ENCODE assay signal across 1 cellular context in the genomic region with DNA sequence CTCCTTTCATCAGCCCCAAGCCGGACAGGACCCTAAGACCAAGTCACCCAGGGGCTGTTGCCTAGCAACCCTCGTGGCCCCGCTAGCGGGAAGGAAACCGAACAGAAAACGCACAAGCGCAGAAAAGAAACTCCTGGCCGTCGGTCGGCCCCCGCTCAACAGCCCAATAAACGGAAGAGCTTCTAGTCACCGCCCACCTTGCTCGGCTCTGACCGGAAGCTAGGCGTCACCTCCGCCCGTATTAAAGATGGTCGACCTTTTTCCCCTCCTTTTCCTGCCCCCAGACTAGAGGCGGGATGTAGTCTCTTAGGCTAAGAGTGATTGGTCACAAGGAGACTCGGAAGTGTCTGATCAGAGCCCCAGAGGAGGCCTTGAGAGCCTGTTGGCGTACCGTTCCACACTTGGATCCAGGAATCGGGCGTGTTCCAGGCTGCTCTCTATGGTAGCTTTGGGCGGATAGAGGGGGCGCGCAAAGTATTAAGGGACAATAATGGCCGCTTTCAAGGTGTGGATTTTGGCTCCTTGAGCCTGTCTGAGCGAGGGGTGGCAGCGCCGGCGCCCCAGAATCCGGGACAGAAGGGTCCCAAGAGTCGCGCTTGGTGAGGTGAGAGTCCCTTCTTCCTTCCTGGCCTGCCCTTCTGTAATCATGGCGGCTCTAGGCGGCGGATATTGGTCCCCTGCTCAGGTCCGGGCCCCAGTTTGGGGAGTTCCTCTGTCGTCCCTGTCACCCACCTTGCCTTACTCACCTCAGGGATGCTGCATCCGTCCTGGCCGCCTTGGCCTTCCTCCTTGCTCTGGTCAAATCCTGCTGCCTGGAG.
TF ChIP-seq lines count a peak whose summit lies in the region.

A gene (plus strand): TSS at position 400 of the 818 bp plus-strand sequence. CDS start 2,311 bp downstream, outside the sequence.
A gene (minus strand): TSS at position 173 of the 818 bp plus-strand sequence. CDS start 2,871 bp downstream, outside the sequence.

TF ChIP-seq in HepG2, 621 proteins besides CTCF, POLR2A, EP300 and RAD21 (continued from another document and continues in another):
- TF ChIP-seq, protein P1, sequence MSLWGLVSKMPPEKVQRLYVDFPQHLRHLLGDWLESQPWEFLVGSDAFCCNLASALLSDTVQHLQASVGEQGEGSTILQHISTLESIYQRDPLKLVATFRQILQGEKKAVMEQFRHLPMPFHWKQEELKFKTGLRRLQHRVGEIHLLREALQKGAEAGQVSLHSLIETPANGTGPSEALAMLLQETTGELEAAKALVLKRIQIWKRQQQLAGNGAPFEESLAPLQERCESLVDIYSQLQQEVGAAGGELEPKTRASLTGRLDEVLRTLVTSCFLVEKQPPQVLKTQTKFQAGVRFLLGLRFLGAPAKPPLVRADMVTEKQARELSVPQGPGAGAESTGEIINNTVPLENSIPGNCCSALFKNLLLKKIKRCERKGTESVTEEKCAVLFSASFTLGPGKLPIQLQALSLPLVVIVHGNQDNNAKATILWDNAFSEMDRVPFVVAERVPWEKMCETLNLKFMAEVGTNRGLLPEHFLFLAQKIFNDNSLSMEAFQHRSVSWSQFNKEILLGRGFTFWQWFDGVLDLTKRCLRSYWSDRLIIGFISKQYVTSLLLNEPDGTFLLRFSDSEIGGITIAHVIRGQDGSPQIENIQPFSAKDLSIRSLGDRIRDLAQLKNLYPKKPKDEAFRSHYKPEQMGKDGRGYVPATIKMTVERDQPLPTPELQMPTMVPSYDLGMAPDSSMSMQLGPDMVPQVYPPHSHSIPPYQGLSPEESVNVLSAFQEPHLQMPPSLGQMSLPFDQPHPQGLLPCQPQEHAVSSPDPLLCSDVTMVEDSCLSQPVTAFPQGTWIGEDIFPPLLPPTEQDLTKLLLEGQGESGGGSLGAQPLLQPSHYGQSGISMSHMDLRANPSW (CRISPR knock-in tag; IDR thresholded peaks at IDR 0.05; ENCODE audit: borderline replicate concordance): peak; percentile 74; the same call in 1 of the 2 replicates
- TF ChIP-seq, protein P2, sequence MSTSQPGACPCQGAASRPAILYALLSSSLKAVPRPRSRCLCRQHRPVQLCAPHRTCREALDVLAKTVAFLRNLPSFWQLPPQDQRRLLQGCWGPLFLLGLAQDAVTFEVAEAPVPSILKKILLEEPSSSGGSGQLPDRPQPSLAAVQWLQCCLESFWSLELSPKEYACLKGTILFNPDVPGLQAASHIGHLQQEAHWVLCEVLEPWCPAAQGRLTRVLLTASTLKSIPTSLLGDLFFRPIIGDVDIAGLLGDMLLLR (CRISPR knock-in tag; IDR thresholded peaks at IDR 0.05): 0 out of 2 replicates have a peak, but pooled peaks have one; percentile 56
- no peak; the same call in 1 of the 2 replicates for TF ChIP-seq HES4 (CRISPR knock-in tag; IDR thresholded peaks at IDR 0.05; ENCODE audit: borderline replicate concordance)
- no peak; the same call in 1 of the 2 replicates for TF ChIP-seq ZNF317 (CRISPR knock-in tag; IDR thresholded peaks at IDR 0.05)
- no peak; the same call in 1 of the 2 replicates for TF ChIP-seq SALL1 (CRISPR knock-in tag; IDR thresholded peaks at IDR 0.05)
- TF ChIP-seq ZNF264 (CRISPR knock-in tag; IDR thresholded peaks at IDR 0.05): peak; percentile 76
- no peak; the same call in 1 of the 2 replicates for TF ChIP-seq ZNF543 (CRISPR knock-in tag; IDR thresholded peaks at IDR 0.05)
- TF ChIP-seq PLRG1 (conservative IDR thresholded peaks at IDR 0.05): no peak
- no peak for TF ChIP-seq ZFP36 (IDR thresholded peaks at IDR 0.05; ENCODE audit: borderline replicate concordance, low read depth, low read length, partially characterized antibody)
- TF ChIP-seq SP1 (IDR thresholded peaks at IDR 0.05): no peak
- peak; percentile 79 for TF ChIP-seq SP1 (CRISPR knock-in tag; IDR thresholded peaks at IDR 0.05)
- TF ChIP-seq, protein P3, sequence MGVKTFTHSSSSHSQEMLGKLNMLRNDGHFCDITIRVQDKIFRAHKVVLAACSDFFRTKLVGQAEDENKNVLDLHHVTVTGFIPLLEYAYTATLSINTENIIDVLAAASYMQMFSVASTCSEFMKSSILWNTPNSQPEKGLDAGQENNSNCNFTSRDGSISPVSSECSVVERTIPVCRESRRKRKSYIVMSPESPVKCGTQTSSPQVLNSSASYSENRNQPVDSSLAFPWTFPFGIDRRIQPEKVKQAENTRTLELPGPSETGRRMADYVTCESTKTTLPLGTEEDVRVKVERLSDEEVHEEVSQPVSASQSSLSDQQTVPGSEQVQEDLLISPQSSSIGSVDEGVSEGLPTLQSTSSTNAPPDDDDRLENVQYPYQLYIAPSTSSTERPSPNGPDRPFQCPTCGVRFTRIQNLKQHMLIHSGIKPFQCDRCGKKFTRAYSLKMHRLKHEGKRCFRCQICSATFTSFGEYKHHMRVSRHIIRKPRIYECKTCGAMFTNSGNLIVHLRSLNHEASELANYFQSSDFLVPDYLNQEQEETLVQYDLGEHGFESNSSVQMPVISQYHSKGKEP (CRISPR knock-in tag; IDR thresholded peaks at IDR 0.05): peak; percentile 89; the same call in 1 of the 2 replicates
- peak; percentile 27; the same call in 1 of the 2 replicates for TF ChIP-seq ZNF777 (CRISPR knock-in tag; IDR thresholded peaks at IDR 0.05)
- TF ChIP-seq KDM6A (CRISPR knock-in tag; IDR thresholded peaks at IDR 0.05; ENCODE audit: low read depth): no peak
- TF ChIP-seq FOXK1 (CRISPR knock-in tag; IDR thresholded peaks at IDR 0.05; ENCODE audit: borderline replicate concordance, low read depth): no peak; the same call in 1 of the 2 replicates
- no peak for TF ChIP-seq ZNF703 (CRISPR knock-in tag; IDR thresholded peaks at IDR 0.05; ENCODE audit: borderline replicate concordance)
- peak; percentile 90 for TF ChIP-seq POLR2G (IDR thresholded peaks at IDR 0.05; ENCODE audit: low read depth, low read length)
- no peak for TF ChIP-seq FLYWCH1 (CRISPR knock-in tag; IDR thresholded peaks at IDR 0.05)
- TF ChIP-seq, protein P4, sequence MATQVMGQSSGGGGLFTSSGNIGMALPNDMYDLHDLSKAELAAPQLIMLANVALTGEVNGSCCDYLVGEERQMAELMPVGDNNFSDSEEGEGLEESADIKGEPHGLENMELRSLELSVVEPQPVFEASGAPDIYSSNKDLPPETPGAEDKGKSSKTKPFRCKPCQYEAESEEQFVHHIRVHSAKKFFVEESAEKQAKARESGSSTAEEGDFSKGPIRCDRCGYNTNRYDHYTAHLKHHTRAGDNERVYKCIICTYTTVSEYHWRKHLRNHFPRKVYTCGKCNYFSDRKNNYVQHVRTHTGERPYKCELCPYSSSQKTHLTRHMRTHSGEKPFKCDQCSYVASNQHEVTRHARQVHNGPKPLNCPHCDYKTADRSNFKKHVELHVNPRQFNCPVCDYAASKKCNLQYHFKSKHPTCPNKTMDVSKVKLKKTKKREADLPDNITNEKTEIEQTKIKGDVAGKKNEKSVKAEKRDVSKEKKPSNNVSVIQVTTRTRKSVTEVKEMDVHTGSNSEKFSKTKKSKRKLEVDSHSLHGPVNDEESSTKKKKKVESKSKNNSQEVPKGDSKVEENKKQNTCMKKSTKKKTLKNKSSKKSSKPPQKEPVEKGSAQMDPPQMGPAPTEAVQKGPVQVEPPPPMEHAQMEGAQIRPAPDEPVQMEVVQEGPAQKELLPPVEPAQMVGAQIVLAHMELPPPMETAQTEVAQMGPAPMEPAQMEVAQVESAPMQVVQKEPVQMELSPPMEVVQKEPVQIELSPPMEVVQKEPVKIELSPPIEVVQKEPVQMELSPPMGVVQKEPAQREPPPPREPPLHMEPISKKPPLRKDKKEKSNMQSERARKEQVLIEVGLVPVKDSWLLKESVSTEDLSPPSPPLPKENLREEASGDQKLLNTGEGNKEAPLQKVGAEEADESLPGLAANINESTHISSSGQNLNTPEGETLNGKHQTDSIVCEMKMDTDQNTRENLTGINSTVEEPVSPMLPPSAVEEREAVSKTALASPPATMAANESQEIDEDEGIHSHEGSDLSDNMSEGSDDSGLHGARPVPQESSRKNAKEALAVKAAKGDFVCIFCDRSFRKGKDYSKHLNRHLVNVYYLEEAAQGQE (IDR thresholded peaks at IDR 0.05; ENCODE audit: borderline replicate concordance in 1 of 2, low read depth in 1 of 2, low read length in 2 of 2): no peak; a peak in 1 of 4 replicates
- 0 out of 2 replicates have a peak, but pooled peaks have one; percentile 16 for TF ChIP-seq ZSCAN20 (CRISPR knock-in tag; IDR thresholded peaks at IDR 0.05; ENCODE audit: borderline replicate concordance)
- TF ChIP-seq, protein P5, sequence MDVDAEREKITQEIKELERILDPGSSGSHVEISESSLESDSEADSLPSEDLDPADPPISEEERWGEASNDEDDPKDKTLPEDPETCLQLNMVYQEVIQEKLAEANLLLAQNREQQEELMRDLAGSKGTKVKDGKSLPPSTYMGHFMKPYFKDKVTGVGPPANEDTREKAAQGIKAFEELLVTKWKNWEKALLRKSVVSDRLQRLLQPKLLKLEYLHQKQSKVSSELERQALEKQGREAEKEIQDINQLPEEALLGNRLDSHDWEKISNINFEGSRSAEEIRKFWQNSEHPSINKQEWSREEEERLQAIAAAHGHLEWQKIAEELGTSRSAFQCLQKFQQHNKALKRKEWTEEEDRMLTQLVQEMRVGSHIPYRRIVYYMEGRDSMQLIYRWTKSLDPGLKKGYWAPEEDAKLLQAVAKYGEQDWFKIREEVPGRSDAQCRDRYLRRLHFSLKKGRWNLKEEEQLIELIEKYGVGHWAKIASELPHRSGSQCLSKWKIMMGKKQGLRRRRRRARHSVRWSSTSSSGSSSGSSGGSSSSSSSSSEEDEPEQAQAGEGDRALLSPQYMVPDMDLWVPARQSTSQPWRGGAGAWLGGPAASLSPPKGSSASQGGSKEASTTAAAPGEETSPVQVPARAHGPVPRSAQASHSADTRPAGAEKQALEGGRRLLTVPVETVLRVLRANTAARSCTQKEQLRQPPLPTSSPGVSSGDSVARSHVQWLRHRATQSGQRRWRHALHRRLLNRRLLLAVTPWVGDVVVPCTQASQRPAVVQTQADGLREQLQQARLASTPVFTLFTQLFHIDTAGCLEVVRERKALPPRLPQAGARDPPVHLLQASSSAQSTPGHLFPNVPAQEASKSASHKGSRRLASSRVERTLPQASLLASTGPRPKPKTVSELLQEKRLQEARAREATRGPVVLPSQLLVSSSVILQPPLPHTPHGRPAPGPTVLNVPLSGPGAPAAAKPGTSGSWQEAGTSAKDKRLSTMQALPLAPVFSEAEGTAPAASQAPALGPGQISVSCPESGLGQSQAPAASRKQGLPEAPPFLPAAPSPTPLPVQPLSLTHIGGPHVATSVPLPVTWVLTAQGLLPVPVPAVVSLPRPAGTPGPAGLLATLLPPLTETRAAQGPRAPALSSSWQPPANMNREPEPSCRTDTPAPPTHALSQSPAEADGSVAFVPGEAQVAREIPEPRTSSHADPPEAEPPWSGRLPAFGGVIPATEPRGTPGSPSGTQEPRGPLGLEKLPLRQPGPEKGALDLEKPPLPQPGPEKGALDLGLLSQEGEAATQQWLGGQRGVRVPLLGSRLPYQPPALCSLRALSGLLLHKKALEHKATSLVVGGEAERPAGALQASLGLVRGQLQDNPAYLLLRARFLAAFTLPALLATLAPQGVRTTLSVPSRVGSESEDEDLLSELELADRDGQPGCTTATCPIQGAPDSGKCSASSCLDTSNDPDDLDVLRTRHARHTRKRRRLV (CRISPR knock-in tag; IDR thresholded peaks at IDR 0.05): 0 out of 2 replicates have a peak, but pooled peaks have one; percentile 16
- no peak for TF ChIP-seq MAFF (IDR thresholded peaks at IDR 0.05; ENCODE audit: low read depth, low read length)
- TF ChIP-seq, protein P6, sequence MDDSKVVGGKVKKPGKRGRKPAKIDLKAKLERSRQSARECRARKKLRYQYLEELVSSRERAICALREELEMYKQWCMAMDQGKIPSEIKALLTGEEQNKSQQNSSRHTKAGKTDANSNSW (CRISPR knock-in tag; IDR thresholded peaks at IDR 0.05; ENCODE audit: borderline replicate concordance): no peak
- TF ChIP-seq SUZ12 (IDR thresholded peaks at IDR 0.05; ENCODE audit: low read depth, low read length): no peak
- TF ChIP-seq, protein P7, sequence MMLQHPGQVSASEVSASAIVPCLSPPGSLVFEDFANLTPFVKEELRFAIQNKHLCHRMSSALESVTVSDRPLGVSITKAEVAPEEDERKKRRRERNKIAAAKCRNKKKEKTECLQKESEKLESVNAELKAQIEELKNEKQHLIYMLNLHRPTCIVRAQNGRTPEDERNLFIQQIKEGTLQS (CRISPR knock-in tag; IDR thresholded peaks at IDR 0.05): no peak
- TF ChIP-seq, protein P8, sequence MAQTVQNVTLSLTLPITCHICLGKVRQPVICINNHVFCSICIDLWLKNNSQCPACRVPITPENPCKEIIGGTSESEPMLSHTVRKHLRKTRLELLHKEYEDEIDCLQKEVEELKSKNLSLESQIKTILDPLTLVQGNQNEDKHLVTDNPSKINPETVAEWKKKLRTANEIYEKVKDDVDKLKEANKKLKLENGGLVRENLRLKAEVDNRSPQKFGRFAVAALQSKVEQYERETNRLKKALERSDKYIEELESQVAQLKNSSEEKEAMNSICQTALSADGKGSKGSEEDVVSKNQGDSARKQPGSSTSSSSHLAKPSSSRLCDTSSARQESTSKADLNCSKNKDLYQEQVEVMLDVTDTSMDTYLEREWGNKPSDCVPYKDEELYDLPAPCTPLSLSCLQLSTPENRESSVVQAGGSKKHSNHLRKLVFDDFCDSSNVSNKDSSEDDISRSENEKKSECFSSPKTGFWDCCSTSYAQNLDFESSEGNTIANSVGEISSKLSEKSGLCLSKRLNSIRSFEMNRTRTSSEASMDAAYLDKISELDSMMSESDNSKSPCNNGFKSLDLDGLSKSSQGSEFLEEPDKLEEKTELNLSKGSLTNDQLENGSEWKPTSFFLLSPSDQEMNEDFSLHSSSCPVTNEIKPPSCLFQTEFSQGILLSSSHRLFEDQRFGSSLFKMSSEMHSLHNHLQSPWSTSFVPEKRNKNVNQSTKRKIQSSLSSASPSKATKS (CRISPR knock-in tag; IDR thresholded peaks at IDR 0.05): no peak
- no peak; the same call in 1 of the 2 replicates for TF ChIP-seq TP53 (CRISPR knock-in tag; conservative IDR thresholded peaks at IDR 0.05)
- TF ChIP-seq, protein P9, sequence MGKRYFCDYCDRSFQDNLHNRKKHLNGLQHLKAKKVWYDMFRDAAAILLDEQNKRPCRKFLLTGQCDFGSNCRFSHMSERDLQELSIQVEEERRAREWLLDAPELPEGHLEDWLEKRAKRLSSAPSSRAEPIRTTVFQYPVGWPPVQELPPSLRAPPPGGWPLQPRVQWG (CRISPR knock-in tag; IDR thresholded peaks at IDR 0.05; ENCODE audit: borderline replicate concordance, low read depth): no peak
- TF ChIP-seq PRMT3 (CRISPR knock-in tag; IDR thresholded peaks at IDR 0.05; ENCODE audit: borderline replicate concordance, low read depth): no peak
- TF ChIP-seq ZNF207 (IDR thresholded peaks at IDR 0.05; ENCODE audit: borderline replicate concordance): no peak
- peak; percentile 27; the same call in 1 of the 2 replicates for TF ChIP-seq ZNF619 (CRISPR knock-in tag; IDR thresholded peaks at IDR 0.05)
- no peak for TF ChIP-seq TCF12 (IDR thresholded peaks at IDR 0.05)
- TF ChIP-seq TCF12 (CRISPR knock-in tag; IDR thresholded peaks at IDR 0.05): peak; percentile 25; the same call in 1 of the 2 replicates
- TF ChIP-seq NR2F6 (IDR thresholded peaks at IDR 0.05): peak; percentile 11; the same call in 1 of the 2 replicates
- TF ChIP-seq NR2F6 (CRISPR knock-in tag; IDR thresholded peaks at IDR 0.05): 0 out of 2 replicates have a peak, but pooled peaks have one; percentile 34
- TF ChIP-seq, protein P10, sequence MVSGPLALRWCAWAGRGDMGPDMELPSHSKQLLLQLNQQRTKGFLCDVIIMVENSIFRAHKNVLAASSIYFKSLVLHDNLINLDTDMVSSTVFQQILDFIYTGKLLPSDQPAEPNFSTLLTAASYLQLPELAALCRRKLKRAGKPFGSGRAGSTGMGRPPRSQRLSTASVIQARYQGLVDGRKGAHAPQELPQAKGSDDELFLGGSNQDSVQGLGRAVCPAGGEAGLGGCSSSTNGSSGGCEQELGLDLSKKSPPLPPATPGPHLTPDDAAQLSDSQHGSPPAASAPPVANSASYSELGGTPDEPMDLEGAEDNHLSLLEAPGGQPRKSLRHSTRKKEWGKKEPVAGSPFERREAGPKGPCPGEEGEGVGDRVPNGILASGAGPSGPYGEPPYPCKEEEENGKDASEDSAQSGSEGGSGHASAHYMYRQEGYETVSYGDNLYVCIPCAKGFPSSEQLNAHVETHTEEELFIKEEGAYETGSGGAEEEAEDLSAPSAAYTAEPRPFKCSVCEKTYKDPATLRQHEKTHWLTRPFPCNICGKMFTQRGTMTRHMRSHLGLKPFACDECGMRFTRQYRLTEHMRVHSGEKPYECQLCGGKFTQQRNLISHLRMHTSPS (CRISPR knock-in tag; IDR thresholded peaks at IDR 0.05; ENCODE audit: low read depth): no peak
